In genomic region chr4:110224812-110225211, GRCh38 we compare ENCODE assay signal across 2 cellular contexts.
TF ChIP-seq lines count a peak whose summit lies in the region.

No MANE protein-coding gene starts in this region.

TF ChIP-seq in GM23338, 12 proteins besides CTCF, POLR2A, EP300 and RAD21:
- no peak for TF ChIP-seq EZH2phosphoT487 (IDR thresholded peaks at IDR 0.05; ENCODE audit: unreplicated experiment)
- no peak for TF ChIP-seq JUNB (IDR thresholded peaks at IDR 0.05; ENCODE audit: unreplicated experiment)
- TF ChIP-seq POLR2AphosphoS5 (IDR thresholded peaks at IDR 0.05; ENCODE audit: low read depth): no peak
- TF ChIP-seq EZH2 (IDR thresholded peaks at IDR 0.05; ENCODE audit: low read depth, unreplicated experiment): no peak
- TF ChIP-seq ZNF462 (CRISPR knock-in tag; IDR thresholded peaks at IDR 0.05): no peak

TF ChIP-seq in K562, 482 proteins besides CTCF, POLR2A, EP300 and RAD21 (continues in another document):
- peak; percentile 23; the same call in 1 of the 2 replicates for TF ChIP-seq FOXM1 (IDR thresholded peaks at IDR 0.05; ENCODE audit: low read depth)
- TF ChIP-seq FOXM1 (CRISPR knock-in tag; IDR thresholded peaks at IDR 0.05; ENCODE audit: low read depth): no peak
- TF ChIP-seq HEY1 (CRISPR knock-in tag; IDR thresholded peaks at IDR 0.05; ENCODE audit: borderline replicate concordance): no peak
- TF ChIP-seq ZC3H4 (CRISPR knock-in tag; IDR thresholded peaks at IDR 0.05; ENCODE audit: borderline replicate concordance): no peak
- no peak for TF ChIP-seq HSF4 (CRISPR knock-in tag; IDR thresholded peaks at IDR 0.05; ENCODE audit: borderline replicate concordance)
- TF ChIP-seq SMARCA4 (IDR thresholded peaks at IDR 0.05): peak; percentile 68
- TF ChIP-seq ZNF316 (IDR thresholded peaks at IDR 0.05): peak; percentile 82
- no peak for TF ChIP-seq RBM17 (IDR thresholded peaks at IDR 0.05; ENCODE audit: borderline replicate concordance, low read depth, low read length)
- TF ChIP-seq ARID1B (IDR thresholded peaks at IDR 0.05): peak; percentile 73
- TF ChIP-seq ZNF134 (CRISPR knock-in tag; conservative IDR thresholded peaks at IDR 0.05): no peak
- no peak for TF ChIP-seq VEZF1 (CRISPR knock-in tag; IDR thresholded peaks at IDR 0.05)
- peak; percentile 67; the same call in 1 of the 2 replicates for TF ChIP-seq JUND (IDR thresholded peaks at IDR 0.05; ENCODE audit: borderline replicate concordance, low read depth, low read length)
- peak; percentile 50; the same call in 2 of the 3 replicates for TF ChIP-seq JUND (tag; IDR thresholded peaks at IDR 0.05; ENCODE audit: borderline replicate concordance, low read depth, low read length)
- no peak for TF ChIP-seq CEBPZ (IDR thresholded peaks at IDR 0.05; ENCODE audit: borderline replicate concordance, low read depth, low read length)
- no peak for TF ChIP-seq SIN3A (IDR thresholded peaks at IDR 0.05; ENCODE audit: borderline replicate concordance in 2 of 2, control insufficient read depth in 1 of 2, low read depth in 2 of 2, low read length in 2 of 2)
- TF ChIP-seq ATF1 (CRISPR knock-in tag; IDR thresholded peaks at IDR 0.05): no peak
- no peak for TF ChIP-seq ATF1 (tag; IDR thresholded peaks at IDR 0.05)
- peak; percentile 26; the same call in 1 of the 2 replicates for TF ChIP-seq TFE3 (CRISPR knock-in tag; IDR thresholded peaks at IDR 0.05)
- 0 out of 2 replicates have a peak, but pooled peaks have one; percentile 51 for TF ChIP-seq GATAD2B (IDR thresholded peaks at IDR 0.05; ENCODE audit: borderline replicate concordance)
- TF ChIP-seq ATF4 (CRISPR knock-in tag; IDR thresholded peaks at IDR 0.05): no peak
- TF ChIP-seq AFF4 (CRISPR knock-in tag; IDR thresholded peaks at IDR 0.05): no peak
- no peak for TF ChIP-seq ZBTB43 (CRISPR knock-in tag; IDR thresholded peaks at IDR 0.05)
- TF ChIP-seq STAT5A (IDR thresholded peaks at IDR 0.05; ENCODE audit: borderline replicate concordance, low read length): no peak
- TF ChIP-seq PHB (CRISPR knock-in tag; IDR thresholded peaks at IDR 0.05): no peak
- peak; percentile 55; the same call in 1 of the 2 replicates for TF ChIP-seq GATA2 (CRISPR knock-in tag; IDR thresholded peaks at IDR 0.05)
- no peak for TF ChIP-seq ZSCAN29 (IDR thresholded peaks at IDR 0.05)
- TF ChIP-seq TAF15 (IDR thresholded peaks at IDR 0.05; ENCODE audit: low read depth, low read length): no peak
- TF ChIP-seq ADNP (tag; IDR thresholded peaks at IDR 0.05): peak; percentile 33; the same call in 1 of the 2 replicates
- TF ChIP-seq ZNF140 (CRISPR knock-in tag; IDR thresholded peaks at IDR 0.05): no peak
- no peak for TF ChIP-seq ETV1 (tag; conservative IDR thresholded peaks at IDR 0.05; ENCODE audit: low read depth)
- TF ChIP-seq ELK1 (CRISPR knock-in tag; IDR thresholded peaks at IDR 0.05): no peak
- no peak for TF ChIP-seq ZNF408 (CRISPR knock-in tag; IDR thresholded peaks at IDR 0.05; ENCODE audit: low read depth)
- no peak for TF ChIP-seq PPARD (CRISPR knock-in tag; IDR thresholded peaks at IDR 0.05)
- TF ChIP-seq HDGF (IDR thresholded peaks at IDR 0.05): no peak
- no peak for TF ChIP-seq DDX20 (tag; IDR thresholded peaks at IDR 0.05; ENCODE audit: low read depth)
- no peak for TF ChIP-seq PML (IDR thresholded peaks at IDR 0.05; ENCODE audit: low read length)
- no peak for TF ChIP-seq ZNF232 (CRISPR knock-in tag; IDR thresholded peaks at IDR 0.05)
- TF ChIP-seq RBFOX2 (IDR thresholded peaks at IDR 0.05; ENCODE audit: low read depth, low read length): no peak
- 0 out of 2 replicates have a peak, but pooled peaks have one; percentile 32 for TF ChIP-seq HMBOX1 (IDR thresholded peaks at IDR 0.05)
- no peak for TF ChIP-seq TRIM28 (IDR thresholded peaks at IDR 0.05)
- TF ChIP-seq E2F5 (CRISPR knock-in tag; IDR thresholded peaks at IDR 0.05): no peak
- TF ChIP-seq CBFA2T3 (IDR thresholded peaks at IDR 0.05): peak; percentile 60
- TF ChIP-seq LCOR (CRISPR knock-in tag; IDR thresholded peaks at IDR 0.05): 0 out of 2 replicates have a peak, but pooled peaks have one; percentile 23
- no peak for TF ChIP-seq HIVEP1 (CRISPR knock-in tag; IDR thresholded peaks at IDR 0.05)
- TF ChIP-seq POLR3A (IDR thresholded peaks at IDR 0.05; ENCODE audit: borderline replicate concordance, extremely low read depth, insufficient read depth, insufficient read length): no peak
- no peak for TF ChIP-seq ATF6 (CRISPR knock-in tag; IDR thresholded peaks at IDR 0.05)
- no peak for TF ChIP-seq KLF6 (CRISPR knock-in tag; IDR thresholded peaks at IDR 0.05; ENCODE audit: borderline replicate concordance)
- TF ChIP-seq MAFF (IDR thresholded peaks at IDR 0.05; ENCODE audit: low read length): peak; percentile 68; the same call in 1 of the 2 replicates
- TF ChIP-seq PHB2 (IDR thresholded peaks at IDR 0.05; ENCODE audit: low read depth): no peak
- no peak for TF ChIP-seq ZNF239 (CRISPR knock-in tag; IDR thresholded peaks at IDR 0.05)
